8 cellular contexts compared by ENCODE assay signal in the genomic region with DNA sequence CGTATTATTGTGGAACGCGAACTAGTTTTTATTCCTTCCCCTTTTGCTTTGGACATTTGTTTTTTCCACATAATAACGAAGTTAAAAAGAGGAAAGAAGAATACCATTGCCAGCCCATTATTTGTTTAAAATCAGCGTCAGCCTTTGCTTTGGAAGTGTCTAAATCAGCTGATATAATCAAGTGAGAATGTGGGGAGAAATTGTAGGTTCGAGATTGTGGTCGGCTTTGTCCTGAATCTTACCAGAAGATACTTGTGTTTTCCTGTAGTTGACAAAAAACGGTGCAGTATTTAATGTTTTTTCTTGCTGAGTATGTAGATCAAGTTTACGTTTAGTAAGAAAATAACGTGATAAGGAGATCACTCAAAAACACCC. TPM values are rescaled to one million over a fixed set of nuclear protein-coding genes. Genes with fewer than 3 reads are reported as not detected.
DNase-seq lines count a peak whose midpoint lies in the region; ATAC-seq and TF ChIP-seq lines count a peak whose summit lies in the region.

No MANE protein-coding gene starts in this region.

- H3K27me3 ChIP-seq in kidney epithelial cell (ENCODE audit: control insufficient read depth, insufficient read depth, low read length), result no peaks in the 10 kb centered on the region

- ATAC-seq in HG02852 (IDR thresholded peaks at IDR 0.05; ENCODE audit: unreplicated experiment) (no peak), HG02642 (IDR thresholded peaks at IDR 0.05; ENCODE audit: poor library complexity, unreplicated experiment) (no peak), HG03280 (IDR thresholded peaks at IDR 0.05; ENCODE audit: unreplicated experiment) (no peak)

- TF ChIP-seq CTCF in astrocyte of the spinal cord (IDR thresholded peaks at IDR 0.05; ENCODE audit: low read depth, low read length) (no peak), kidney epithelial cell (IDR thresholded peaks at IDR 0.05; ENCODE audit: insufficient read depth, low read length, poor library complexity, severe bottlenecking) (no peak)

- H3K4me3 ChIP-seq in astrocyte of the spinal cord (ENCODE audit: low read depth, low read length), result peak overlapping the region; percentile 68
- peak overlapping the region; percentile 77 for H3K4me3 ChIP-seq in kidney epithelial cell (ENCODE audit: low read depth, low read length)

- DNase-seq in M059J (ENCODE audit: low read depth) (peak; percentile 38), astrocyte of the spinal cord (ENCODE audit: low read depth, low spot score) (peak; percentile 53), kidney epithelial cell (ENCODE audit: low read depth) (no peak), substantia nigra (lab: John Stamatoyannopoulos, UW) (peak in 1 of 49 donors; percentile 12)

- in situ Hi-C loops in astrocyte of the spinal cord (cut with HindIII; ENCODE audit: low sequenced_read_pairs), result no loop called here

- H3K27ac ChIP-seq in substantia nigra (ENCODE audit: low read depth, low read length, poor library complexity, severe bottlenecking), result peak overlapping the region; percentile 98

- H3K9ac ChIP-seq in ES-I3 (ENCODE audit: low read depth, low read length), result peak overlapping the region; percentile 84

- H3K9me3 ChIP-seq in ES-I3 (ENCODE audit: control insufficient read depth, insufficient read depth, low read length), result no peaks in the 10 kb centered on the region

- H3K4me1 ChIP-seq in ES-I3 (ENCODE audit: insufficient read depth, low read length), result no peaks in the 10 kb centered on the region

- no peaks in the 10 kb centered on the region for H3K36me3 ChIP-seq in ES-I3 (ENCODE audit: insufficient read depth, low read length)
- no peaks in the 10 kb centered on the region for H3K36me3 ChIP-seq in kidney epithelial cell (ENCODE audit: control insufficient read depth, insufficient read depth, low read length)

RNA-seq across cellular contexts. Expression of a gene that starts 0.9 kb away (rescaled TPM):
- 18.3 and 21.7 TPM in 2 replicates for total RNA-seq in M059J (2014; rRNA removed; shearing (Covaris generic))
- 14.7 and 19.2 TPM in 2 replicates for total RNA-seq in kidney epithelial cell
